12 cellular contexts compared by ENCODE assay signal in the genomic region with DNA sequence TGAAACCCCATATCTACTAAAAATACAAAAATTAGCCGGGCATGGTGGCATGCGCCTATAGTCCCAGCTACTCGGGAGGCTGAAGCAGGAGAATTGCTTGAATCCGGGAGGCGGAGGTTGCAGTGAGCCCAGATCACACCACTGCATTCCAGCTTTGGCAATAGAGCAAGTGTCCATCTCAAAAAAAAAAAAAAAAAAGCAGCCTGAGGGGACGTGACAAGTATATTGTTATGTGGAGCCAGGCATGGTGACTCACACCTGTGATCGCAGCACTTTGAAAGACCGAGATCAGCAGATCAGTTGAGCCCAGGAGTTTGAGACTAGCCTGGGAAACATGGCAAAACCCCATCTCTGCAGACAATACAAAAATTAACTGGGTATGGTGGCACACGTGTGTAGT. TPM values are rescaled to one million over a fixed set of nuclear protein-coding genes. Genes with fewer than 3 reads are reported as not detected.
"Had no signal": no experiment of that assay in that cellular context is flagged by ENCODE, and none has a peak within 500 bp of the region (broad histone marks: within the 10 kb centered on the region; RNA-seq: fewer than 3 reads in every experiment).

No MANE protein-coding gene starts in this region.

RNA-seq across cellular contexts. Expression of a gene that starts 5.3 kb away (rescaled TPM):
- total RNA-seq: mononuclear cell had no signal

RNA-seq across cellular contexts. Expression of a gene that starts 35.2 kb away (rescaled TPM):
- total RNA-seq: activated B cell treated with CpG ODN at 0.5 μM for 24 hours; activated CD4-positive, alpha-beta memory T cell treated with anti-CD3 and anti-CD28 coated beads for 36 hours; activated naive CD4-positive, alpha-beta T cell treated with anti-CD3 and anti-CD28 coated beads, Interleukin-2, amount 50 U/mL, for 72 hours; activated T-helper 1 cell treated with anti-CD3 and anti-CD28 coated beads, Interleukin-12 subunit alpha, Interleukin-12 subunit beta, Interleukin-2, Interleukin-4 antibody, amounts not matched to agents 30 ng/mL and 10 ng/mL and 1 ng/mL, durations not matched to agents 14 hours and 24 hours and 36 hours; astrocyte; cardiac muscle cell; chondrocyte; epithelial cell of proximal tubule; lung; osteocyte; transverse colon had no signal
- polyA plus RNA-seq: cardiac muscle cell had no signal
